Comparison of ENCODE assay signal across 18 cellular contexts in genomic region chr14:80629606-80630005, GRCh38.
DNase-seq lines count a peak whose midpoint lies in the region; ATAC-seq and TF ChIP-seq lines count a peak whose summit lies in the region.
"Had no signal": no experiment of that assay in that cellular context is flagged by ENCODE, and none has a peak within 500 bp of the region (broad histone marks: within the 10 kb centered on the region; RNA-seq: fewer than 3 reads in every experiment).

No MANE protein-coding gene starts in this region.

- no peak for TF ChIP-seq POLR2A in IMR-90 (IDR thresholded peaks at IDR 0.05; ENCODE audit: low read depth, low read length)

- peaks cover 9% of the 10 kb centered on the region for H3K9me3 Mint-ChIP-seq in activated T-cell treated with anti-CD3 and anti-CD28 coated beads, Interleukin-2, amount 50 U/mL, for 24 hours

- POLR2A ChIA-PET in IMR-90 (lab: Charles Lee; ENCODE audit: unreplicated experiment): no interaction called here

- no peaks in the 10 kb centered on the region for H3K27me3 Mint-ChIP-seq in activated T-cell treated with anti-CD3 and anti-CD28 coated beads, Interleukin-2, amount 50 U/mL, for 24 hours

- TF ChIP-seq RAD21 in IMR-90 (IDR thresholded peaks at IDR 0.05; ENCODE audit: low read length): no peak

- no peak overlapping the region for H4K5ac ChIP-seq in IMR-90 (ENCODE audit: low read depth, low read length)

- no peak overlapping the region for H2AFZ ChIP-seq in IMR-90 (replicated peaks; ENCODE audit: low read length, poor library complexity)

- CTCF ChIA-PET in IMR-90 (lab: Yijun Ruan, JAX): interaction anchor here (0.6 kb wide), 1 partner anchor 235 kb away, joined by 3 read pairs; no protein-coding TSS in a partner anchor

- peak overlapping the region in 1 of 2 experiments; percentile 3; a peak in 1 of 4 replicates for H4K8ac ChIP-seq in IMR-90 (ENCODE audit: low read depth in 2 of 2, low read length in 2 of 2)

- H2BK120ac ChIP-seq in IMR-90 (ENCODE audit: low read depth, low read length): no peak overlapping the region

- DNase-seq in AG10803 (ENCODE audit: low read depth): peak; percentile 46
- peak; percentile 40 for DNase-seq in IMR-90
- peak; percentile 75 for DNase-seq in astrocyte of the spinal cord (ENCODE audit: low read depth, low spot score)
- peak; percentile 63 for DNase-seq in fibroblast of mammary gland (ENCODE audit: low read depth)
- no peak for DNase-seq in OCI-M2 (lab: John Stamatoyannopoulos, UW; ENCODE audit: unreplicated experiment)
- no peak for DNase-seq in activated T-cell treated with anti-CD3 and anti-CD28 coated beads, Interleukin-2, amount 50 U/mL, for 24 hours
- DNase-seq in NCI-H446 treated with DMSO at 0.1 percent for 48 hours (lab: John Stamatoyannopoulos, UW): no peak
- DNase-seq: BE2C, HCEC 1CT, NCI-H1417 treated with DMSO at 0.1 percent for 48 hours, NCI-H187, NCI-H2107, NCI-H510A, SHP77 treated with DMSO at 0.1 percent for 48 hours had no signal

- no peak overlapping the region for H2BK5ac ChIP-seq in IMR-90 (ENCODE audit: low read depth, low read length, poor library complexity, severe bottlenecking)

- H3K36me3 ChIP-seq in IMR-90 (ENCODE audit: control insufficient read depth, insufficient read depth, low read length): no peaks in the 10 kb centered on the region
- H3K36me3 ChIP-seq: BE2C had no signal

- intact Hi-C loops in IMR-90 (cut with micrococcal nuclease): no loop called here

- H3K4me3 ChIP-seq in AG10803 (ENCODE audit: low read length) (no peak overlapping the region), IMR-90 (ENCODE audit: insufficient read depth, low read depth, low read length) (no peak overlapping the region), astrocyte of the spinal cord (ENCODE audit: low read depth, low read length) (no peak overlapping the region), fibroblast of mammary gland (ENCODE audit: control insufficient read depth, low read depth, low read length) (no peak overlapping the region)
- H3K4me3 ChIP-seq: SK-N-MC had no signal

- no peak for ATAC-seq in IMR-90 (ENCODE audit: low read depth)
- no peak for ATAC-seq in GM21381 (IDR thresholded peaks at IDR 0.05; ENCODE audit: unreplicated experiment)

- no peak overlapping the region for H3K27ac ChIP-seq in IMR-90 (ENCODE audit: insufficient read depth, low read length)
- H3K27ac ChIP-seq: KMS-11, RWPE1 had no signal

- no peak overlapping the region for H3K9ac ChIP-seq in IMR-90 (ENCODE audit: low read depth, low read length)
- H3K9ac ChIP-seq: KMS-11 had no signal

- in situ Hi-C loops in IMR-90 (cut with MboI; ENCODE audit: low sequenced_read_pairs): no loop called here
- in situ Hi-C loops in astrocyte of the spinal cord (cut with HindIII; ENCODE audit: low sequenced_read_pairs): no loop called here

- H2AK9ac ChIP-seq in IMR-90 (replicated peaks; ENCODE audit: low read depth, low read length, poor library complexity): no peak overlapping the region

- no peaks in the 10 kb centered on the region for H3K9me3 ChIP-seq in IMR-90 (ENCODE audit: control insufficient read depth, insufficient read depth, low read length)
- H3K9me3 ChIP-seq: BE2C had no signal

- H2AK5ac ChIP-seq in IMR-90 (ENCODE audit: low read depth, low read length): no peak overlapping the region

- dilution Hi-C loops in IMR-90 (cut with HindIII; ENCODE audit: low sequenced_read_pairs, unreplicated experiment): no loop called here

- H3K4ac ChIP-seq in IMR-90 (ENCODE audit: low read depth, low read length): no peak overlapping the region

- H3K4me1 ChIP-seq in IMR-90 (ENCODE audit: control insufficient read depth, insufficient read depth, low read length): peaks cover 2% of the 10 kb centered on the region; the same call in 1 of the 2 replicates
- H3K4me1 ChIP-seq: BE2C had no signal

- H4K91ac ChIP-seq in IMR-90 (ENCODE audit: insufficient read depth, low read depth, low read length): no peak overlapping the region

- no peak overlapping the region for H3K14ac ChIP-seq in IMR-90 (replicated peaks; ENCODE audit: low read depth, low read length)

- no peak overlapping the region for H2BK15ac ChIP-seq in IMR-90 (ENCODE audit: low read depth, low read length)

- H3K18ac ChIP-seq in IMR-90 (ENCODE audit: low read depth, low read length): no peak overlapping the region

- H3K36me3 Mint-ChIP-seq in activated T-cell treated with anti-CD3 and anti-CD28 coated beads, Interleukin-2, amount 50 U/mL, for 24 hours (ENCODE audit: low read depth): peaks cover 4% of the 10 kb centered on the region

- no peak overlapping the region for H3K4me3 Mint-ChIP-seq in activated T-cell treated with anti-CD3 and anti-CD28 coated beads, Interleukin-2, amount 50 U/mL, for 24 hours

- no TSS peak for BruUV-seq in IMR-90 (replicated peaks; lab: Mats Ljungman, UMichigan)

- no peak overlapping the region for H2BK20ac ChIP-seq in IMR-90 (ENCODE audit: low read depth, low read length)

- TF ChIP-seq CTCF in AG10803 (conservative IDR thresholded peaks at IDR 0.05; ENCODE audit: low read length) (no peak), IMR-90 (conservative IDR thresholded peaks at IDR 0.05; ENCODE audit: low read depth, low read length) (no peak), astrocyte of the spinal cord (IDR thresholded peaks at IDR 0.05; ENCODE audit: low read depth, low read length) (no peak), fibroblast of mammary gland (conservative IDR thresholded peaks at IDR 0.05; ENCODE audit: control insufficient read depth, insufficient read depth, low read depth, low read length) (no peak)

- H3K4me2 ChIP-seq in IMR-90 (ENCODE audit: low read depth, low read length): no peak overlapping the region
- H3K4me2 ChIP-seq: KMS-11 had no signal

- H3K79me1 ChIP-seq in IMR-90 (ENCODE audit: low read depth in 1 of 2, low read length in 2 of 2): peaks cover 0 to 4% of the 10 kb centered on the region in 2 experiments; a peak in 2 of 4 replicates

- H3K9me1 ChIP-seq in IMR-90 (ENCODE audit: insufficient read depth, low read length): no peaks in the 10 kb centered on the region

- H3K56ac ChIP-seq in IMR-90 (ENCODE audit: extremely low read depth, insufficient read depth, low read length): no peak overlapping the region

- H3K4me1 Mint-ChIP-seq in activated T-cell treated with anti-CD3 and anti-CD28 coated beads, Interleukin-2, amount 50 U/mL, for 24 hours (ENCODE audit: low read depth): no peaks in the 10 kb centered on the region

- no peak overlapping the region for H3K23ac ChIP-seq in IMR-90 (ENCODE audit: low read depth, low read length)

- H3K27ac Mint-ChIP-seq in activated T-cell treated with anti-CD3 and anti-CD28 coated beads, Interleukin-2, amount 50 U/mL, for 24 hours: no peak overlapping the region

- no peaks in the 10 kb centered on the region for H4K20me1 ChIP-seq in IMR-90 (ENCODE audit: insufficient read depth, low read length)

- no peaks in the 10 kb centered on the region for H3K27me3 ChIP-seq in IMR-90 (ENCODE audit: control insufficient read depth, insufficient read depth, low read length)
- H3K27me3 ChIP-seq: BE2C had no signal

TF ChIP-seq in IMR-90, 13 proteins besides CTCF, POLR2A, EP300 and RAD21:
- TF ChIP-seq NFE2L2 (IDR thresholded peaks at IDR 0.05; ENCODE audit: low read depth, low read length): no peak
- no peak for TF ChIP-seq SMC3 (IDR thresholded peaks at IDR 0.05; ENCODE audit: low read depth, low read length)
- TF ChIP-seq MAFK (IDR thresholded peaks at IDR 0.05; ENCODE audit: low read depth, low read length): no peak
- no peak for TF ChIP-seq CEBPB (IDR thresholded peaks at IDR 0.05; ENCODE audit: low read depth, low read length)
- TF ChIP-seq MAZ (IDR thresholded peaks at IDR 0.05; ENCODE audit: borderline replicate concordance, low read depth, low read length): no peak
- no peak for TF ChIP-seq ELK1 (IDR thresholded peaks at IDR 0.05; ENCODE audit: borderline replicate concordance, low read depth, low read length)

Comparison
In these comparisons a context has a peak if more than half of its experiments do, and no peak if none do; other contexts are left out.
1. DNase-seq: peak in AG10803 (single experiment), IMR-90 (single experiment), astrocyte of the spinal cord (single experiment) and fibroblast of mammary gland (single experiment); none in OCI-M2 (single experiment), activated T-cell treated with anti-CD3 and anti-CD28 coated beads, Interleukin-2, amount 50 U/mL, for 24 hours (single experiment) and NCI-H446 treated with DMSO at 0.1 percent for 48 hours (single experiment).